In genomic region chr11:74474316-74474715, GRCh38 we compare ENCODE assay signal across 20 cellular contexts. TPM values are rescaled to one million over a fixed set of nuclear protein-coding genes. Genes with fewer than 3 reads are reported as not detected.
DNase-seq lines count a peak whose midpoint lies in the region; ATAC-seq and TF ChIP-seq lines count a peak whose summit lies in the region.
"Had no signal": no experiment of that assay in that cellular context is flagged by ENCODE, and none has a peak within 500 bp of the region (broad histone marks: within the 10 kb centered on the region; RNA-seq: fewer than 3 reads in every experiment).

No MANE protein-coding gene starts in this region.

- TF ChIP-seq CTCF in choroid plexus epithelial cell (conservative IDR thresholded peaks at IDR 0.05; ENCODE audit: low read depth, low read length) (no peak), thyroid gland (IDR thresholded peaks at IDR 0.05) (no peak), GM13977 (IDR thresholded peaks at IDR 0.05; ENCODE audit: extremely low read depth, insufficient read depth, missing control alignments) (no peak)

- whole genome bisulfite sequencing in right cardiac atrium, result 11% methylated on average over 1 of the region's 1 CpG
- WGBS in thyroid gland, 2 donors, result 0 to 22% methylated on average over 1 of the region's 1 CpG

- H3K36me3 ChIP-seq in thyroid gland, result no peaks in the 10 kb centered on the region

- in situ Hi-C loops in G401 (cut with HindIII; ENCODE audit: low sequenced_read_pairs), result no loop called here
- in situ Hi-C loops in GM13977 (cut with MboI; ENCODE audit: low pct_unique_long_range_greater_than_20kb, low sequenced_read_pairs, unreplicated experiment), result loop anchor here (25.0 kb wide), 1 partner anchor 88 kb away; no protein-coding TSS in a partner anchor

- intact Hi-C loops in Right ventricle myocardium inferior (cut with DNase I), result no loop called here
- intact Hi-C loops in cardiac septum (cut with DNase I), result no loop called here
- intact Hi-C loops in right cardiac atrium (cut with DNase I), result no loop called here
- intact Hi-C loops in thyroid gland (cut with DNase I), result no loop called here

- H3K4me1 ChIP-seq in right cardiac atrium (ENCODE audit: control insufficient read depth, insufficient read depth, low read length) (no peaks in the 10 kb centered on the region), thyroid gland (peaks cover 0 to 8% of the 10 kb centered on the region in 2 donors)

- H3K4me3 ChIP-seq in choroid plexus epithelial cell (ENCODE audit: low read depth, low read length), result no peak overlapping the region
- no peak overlapping the region for H3K4me3 ChIP-seq in right cardiac atrium (ENCODE audit: low read length)
- H3K4me3 ChIP-seq in thyroid gland (replicated peaks in 1 of 3), result no peak overlapping the region
- H3K4me3 ChIP-seq: K562 had no signal

- H3K27ac ChIP-seq in right cardiac atrium (ENCODE audit: low read length) (no peak overlapping the region), thyroid gland (no peak overlapping the region)

- DNase-seq in Right ventricle myocardium inferior (ENCODE audit: missing footprints) (peak; percentile 66), cardiac septum (ENCODE audit: low spot score) (no peak), choroid plexus epithelial cell (ENCODE audit: low read depth) (peak; percentile 26), right cardiac atrium (peak; percentile 32 to 79 (median 54)), thyroid gland (peak; percentile 20 to 42), G401 (ENCODE audit: low spot score) (no peak), putamen (ENCODE audit: low spot score) (no peak), GM13977 (ENCODE audit: low spot score) (no peak)
- DNase-seq: CD4-positive, CD25-positive, alpha-beta regulatory T cell; DMS79; H7; MM.1S; NCI-H1048; NCI-H1417 treated with DMSO at 0.1 percent for 48 hours; NCI-H187; NCI-H2227 treated with DMSO at 0.1 percent for 48 hours; NCI-H510A; OCI-M1 had no signal

- H3K9me3 ChIP-seq in right cardiac atrium (ENCODE audit: control insufficient read depth, low read length), result no peaks in the 10 kb centered on the region
- no peaks in the 10 kb centered on the region for H3K9me3 ChIP-seq in thyroid gland

- no peak for TF ChIP-seq POLR2A in thyroid gland (IDR thresholded peaks at IDR 0.05)

- peak; percentile 59 for ATAC-seq in Right ventricle myocardium inferior
- peak in 1 of 2 donors; percentile 68 for ATAC-seq in right cardiac atrium
- ATAC-seq: K562 had no signal

- H3K27me3 ChIP-seq in right cardiac atrium (ENCODE audit: control insufficient read depth, insufficient read depth) (no peaks in the 10 kb centered on the region), thyroid gland (no peaks in the 10 kb centered on the region)

RNA-seq across cellular contexts. Expression of gene KCNE3, which starts 7.0 kb away (rescaled TPM):
- total RNA-seq in Right ventricle myocardium inferior (2.9 TPM), cardiac septum (2.1 TPM), right cardiac atrium (1 to 10 TPM; 3.8 to 7.4 (median 4.8) TPM), thyroid gland (1 to 10 TPM; 3.9 to 7.9 (median 5.7) TPM)
- polyA plus RNA-seq in right cardiac atrium, result 2.2 TPM
- total RNA-seq in G401 (2014; rRNA removed; shearing (Covaris generic)), result not detected in 2 replicates
- total RNA-seq: CD4-positive, CD25-positive, alpha-beta regulatory T cell; SK-MEL-5 had no signal

RNA-seq across cellular contexts. Expression of gene LIPT2, which starts 19.2 kb away (rescaled TPM):
- total RNA-seq in Right ventricle myocardium inferior (0.49 TPM), cardiac septum (1.8 TPM), right cardiac atrium (1 to 10 TPM; 1.6 to 3.6 (median 2.7) TPM), thyroid gland (10 to 100 TPM; 13.8 to 25.8 (median 16.3) TPM)
- polyA plus RNA-seq in right cardiac atrium, result 1.5 TPM
- total RNA-seq in G401 (2014; rRNA removed; shearing (Covaris generic)), result 9.4 and 26.9 TPM in 2 replicates

Comparison
In these comparisons a context has a peak if more than half of its experiments do, and no peak if none do; other contexts are left out.
1. DNase-seq: peak in Right ventricle myocardium inferior (single experiment), choroid plexus epithelial cell (single experiment), right cardiac atrium (3 of 3) and thyroid gland (2 of 2); none in cardiac septum (single experiment), G401 (single experiment), putamen (single experiment) and GM13977 (single experiment).